ENCODE assay signal across 2 cellular contexts in the genomic region with DNA sequence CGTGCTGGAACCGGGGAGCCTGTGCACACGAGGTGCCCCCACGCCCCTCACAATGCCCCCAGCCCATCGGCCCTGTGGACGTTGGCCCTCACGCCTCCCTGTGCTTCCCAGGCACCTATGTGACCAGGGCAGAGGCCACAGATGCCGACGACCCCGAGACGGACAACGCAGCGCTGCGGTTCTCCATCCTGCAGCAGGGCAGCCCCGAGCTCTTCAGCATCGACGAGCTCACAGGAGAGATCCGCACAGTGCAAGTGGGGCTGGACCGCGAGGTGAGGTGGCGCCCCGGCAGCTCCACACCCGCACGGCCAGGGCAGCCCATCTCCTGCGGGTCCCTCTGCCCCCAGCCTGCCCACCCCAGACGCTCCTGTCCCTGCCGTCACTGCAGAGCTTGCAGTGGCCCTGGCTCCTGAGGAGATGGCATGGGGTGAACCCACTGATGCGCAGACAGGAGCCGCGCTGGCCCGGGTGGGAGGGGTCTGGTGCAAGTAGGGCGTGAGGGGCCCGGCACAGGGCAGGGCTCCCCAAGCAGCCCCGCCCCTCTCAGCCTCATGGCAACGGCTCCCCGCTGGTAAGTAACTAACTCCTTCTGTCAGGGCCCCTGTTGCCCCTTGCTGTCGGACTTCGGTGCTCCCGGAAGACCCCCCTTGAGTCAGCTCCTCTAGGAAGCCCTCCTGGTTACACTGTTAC.
TF ChIP-seq lines count a peak whose summit lies in the region.

No MANE protein-coding gene starts in this region.

TF ChIP-seq in HEK293, 187 proteins besides CTCF, POLR2A, EP300 and RAD21:
- TF ChIP-seq KLF9 (tag by site-specific recombination; IDR thresholded peaks at IDR 0.05; ENCODE audit: low read depth) = 0 out of 2 replicates have a peak, but pooled peaks have one; percentile 15
- peak; percentile 66 for TF ChIP-seq KLF1 (tag by site-specific recombination; IDR thresholded peaks at IDR 0.05)
- no peak for TF ChIP-seq KLF7 (tag by site-specific recombination; IDR thresholded peaks at IDR 0.05; ENCODE audit: borderline replicate concordance)

TF ChIP-seq in GM12878, 131 proteins besides CTCF, POLR2A, EP300 and RAD21:
- TF ChIP-seq SIN3A (IDR thresholded peaks at IDR 0.05; ENCODE audit: low read depth, low read length) = no peak
- no peak for TF ChIP-seq TCF3 (IDR thresholded peaks at IDR 0.05; ENCODE audit: borderline replicate concordance, insufficient read depth, low read depth, low read length)
- no peak for TF ChIP-seq YBX1 (IDR thresholded peaks at IDR 0.05)
- TF ChIP-seq, protein P1, sequence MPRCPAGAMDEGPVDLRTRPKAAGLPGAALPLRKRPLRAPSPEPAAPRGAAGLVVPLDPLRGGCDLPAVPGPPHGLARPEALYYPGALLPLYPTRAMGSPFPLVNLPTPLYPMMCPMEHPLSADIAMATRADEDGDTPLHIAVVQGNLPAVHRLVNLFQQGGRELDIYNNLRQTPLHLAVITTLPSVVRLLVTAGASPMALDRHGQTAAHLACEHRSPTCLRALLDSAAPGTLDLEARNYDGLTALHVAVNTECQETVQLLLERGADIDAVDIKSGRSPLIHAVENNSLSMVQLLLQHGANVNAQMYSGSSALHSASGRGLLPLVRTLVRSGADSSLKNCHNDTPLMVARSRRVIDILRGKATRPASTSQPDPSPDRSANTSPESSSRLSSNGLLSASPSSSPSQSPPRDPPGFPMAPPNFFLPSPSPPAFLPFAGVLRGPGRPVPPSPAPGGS (IDR thresholded peaks at IDR 0.05; ENCODE audit: borderline replicate concordance, insufficient read depth, low read depth, low read length, poor library complexity, severe bottlenecking) = no peak
- TF ChIP-seq, protein P2, sequence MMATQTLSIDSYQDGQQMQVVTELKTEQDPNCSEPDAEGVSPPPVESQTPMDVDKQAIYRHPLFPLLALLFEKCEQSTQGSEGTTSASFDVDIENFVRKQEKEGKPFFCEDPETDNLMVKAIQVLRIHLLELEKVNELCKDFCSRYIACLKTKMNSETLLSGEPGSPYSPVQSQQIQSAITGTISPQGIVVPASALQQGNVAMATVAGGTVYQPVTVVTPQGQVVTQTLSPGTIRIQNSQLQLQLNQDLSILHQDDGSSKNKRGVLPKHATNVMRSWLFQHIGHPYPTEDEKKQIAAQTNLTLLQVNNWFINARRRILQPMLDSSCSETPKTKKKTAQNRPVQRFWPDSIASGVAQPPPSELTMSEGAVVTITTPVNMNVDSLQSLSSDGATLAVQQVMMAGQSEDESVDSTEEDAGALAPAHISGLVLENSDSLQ (IDR thresholded peaks at IDR 0.05) = no peak
- TF ChIP-seq, protein P3, sequence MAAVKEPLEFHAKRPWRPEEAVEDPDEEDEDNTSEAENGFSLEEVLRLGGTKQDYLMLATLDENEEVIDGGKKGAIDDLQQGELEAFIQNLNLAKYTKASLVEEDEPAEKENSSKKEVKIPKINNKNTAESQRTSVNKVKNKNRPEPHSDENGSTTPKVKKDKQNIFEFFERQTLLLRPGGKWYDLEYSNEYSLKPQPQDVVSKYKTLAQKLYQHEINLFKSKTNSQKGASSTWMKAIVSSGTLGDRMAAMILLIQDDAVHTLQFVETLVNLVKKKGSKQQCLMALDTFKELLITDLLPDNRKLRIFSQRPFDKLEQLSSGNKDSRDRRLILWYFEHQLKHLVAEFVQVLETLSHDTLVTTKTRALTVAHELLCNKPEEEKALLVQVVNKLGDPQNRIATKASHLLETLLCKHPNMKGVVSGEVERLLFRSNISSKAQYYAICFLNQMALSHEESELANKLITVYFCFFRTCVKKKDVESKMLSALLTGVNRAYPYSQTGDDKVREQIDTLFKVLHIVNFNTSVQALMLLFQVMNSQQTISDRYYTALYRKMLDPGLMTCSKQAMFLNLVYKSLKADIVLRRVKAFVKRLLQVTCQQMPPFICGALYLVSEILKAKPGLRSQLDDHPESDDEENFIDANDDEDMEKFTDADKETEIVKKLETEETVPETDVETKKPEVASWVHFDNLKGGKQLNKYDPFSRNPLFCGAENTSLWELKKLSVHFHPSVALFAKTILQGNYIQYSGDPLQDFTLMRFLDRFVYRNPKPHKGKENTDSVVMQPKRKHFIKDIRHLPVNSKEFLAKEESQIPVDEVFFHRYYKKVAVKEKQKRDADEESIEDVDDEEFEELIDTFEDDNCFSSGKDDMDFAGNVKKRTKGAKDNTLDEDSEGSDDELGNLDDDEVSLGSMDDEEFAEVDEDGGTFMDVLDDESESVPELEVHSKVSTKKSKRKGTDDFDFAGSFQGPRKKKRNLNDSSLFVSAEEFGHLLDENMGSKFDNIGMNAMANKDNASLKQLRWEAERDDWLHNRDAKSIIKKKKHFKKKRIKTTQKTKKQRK (IDR thresholded peaks at IDR 0.05; ENCODE audit: low read depth, low read length) = no peak
- TF ChIP-seq RFX5 (IDR thresholded peaks at IDR 0.05; ENCODE audit: low read depth, low read length) = no peak
- no peak for TF ChIP-seq IKZF1 (conservative IDR thresholded peaks at IDR 0.05)
- TF ChIP-seq RBBP5 (conservative IDR thresholded peaks at IDR 0.05) = no peak
- TF ChIP-seq, protein P4, sequence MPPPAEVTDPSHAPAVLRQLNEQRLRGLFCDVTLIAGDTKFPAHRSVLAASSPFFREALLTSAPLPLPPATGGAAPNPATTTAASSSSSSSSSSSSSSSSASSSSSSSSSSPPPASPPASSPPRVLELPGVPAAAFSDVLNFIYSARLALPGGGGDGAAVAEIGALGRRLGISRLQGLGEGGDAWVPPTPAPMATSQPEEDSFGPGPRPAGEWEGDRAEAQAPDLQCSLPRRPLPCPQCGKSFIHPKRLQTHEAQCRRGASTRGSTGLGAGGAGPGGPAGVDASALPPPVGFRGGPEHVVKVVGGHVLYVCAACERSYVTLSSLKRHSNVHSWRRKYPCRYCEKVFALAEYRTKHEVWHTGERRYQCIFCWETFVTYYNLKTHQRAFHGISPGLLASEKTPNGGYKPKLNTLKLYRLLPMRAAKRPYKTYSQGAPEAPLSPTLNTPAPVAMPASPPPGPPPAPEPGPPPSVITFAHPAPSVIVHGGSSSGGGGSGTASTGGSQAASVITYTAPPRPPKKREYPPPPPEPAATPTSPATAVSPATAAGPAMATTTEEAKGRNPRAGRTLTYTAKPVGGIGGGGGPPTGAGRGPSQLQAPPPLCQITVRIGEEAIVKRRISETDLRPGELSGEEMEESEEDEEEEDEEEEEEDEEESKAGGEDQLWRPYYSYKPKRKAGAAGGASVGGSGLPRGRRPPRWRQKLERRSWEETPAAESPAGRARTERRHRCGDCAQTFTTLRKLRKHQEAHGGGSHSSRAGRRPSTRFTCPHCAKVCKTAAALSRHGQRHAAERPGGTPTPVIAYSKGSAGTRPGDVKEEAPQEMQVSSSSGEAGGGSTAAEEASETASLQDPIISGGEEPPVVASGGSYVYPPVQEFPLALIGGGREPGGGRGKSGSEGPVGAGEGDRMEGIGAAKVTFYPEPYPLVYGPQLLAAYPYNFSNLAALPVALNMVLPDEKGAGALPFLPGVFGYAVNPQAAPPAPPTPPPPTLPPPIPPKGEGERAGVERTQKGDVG (CRISPR knock-in tag; IDR thresholded peaks at IDR 0.05) = no peak
- TF ChIP-seq BHLHE40 (IDR thresholded peaks at IDR 0.05; ENCODE audit: borderline replicate concordance in 1 of 2, low read depth in 2 of 2, low read length in 1 of 2) = no peak
- TF ChIP-seq HDAC6 (IDR thresholded peaks at IDR 0.05; ENCODE audit: unreplicated experiment) = no peak
- no peak for TF ChIP-seq NBN (IDR thresholded peaks at IDR 0.05)
